ENCODE assay signal across 25 cellular contexts in the genomic region with DNA sequence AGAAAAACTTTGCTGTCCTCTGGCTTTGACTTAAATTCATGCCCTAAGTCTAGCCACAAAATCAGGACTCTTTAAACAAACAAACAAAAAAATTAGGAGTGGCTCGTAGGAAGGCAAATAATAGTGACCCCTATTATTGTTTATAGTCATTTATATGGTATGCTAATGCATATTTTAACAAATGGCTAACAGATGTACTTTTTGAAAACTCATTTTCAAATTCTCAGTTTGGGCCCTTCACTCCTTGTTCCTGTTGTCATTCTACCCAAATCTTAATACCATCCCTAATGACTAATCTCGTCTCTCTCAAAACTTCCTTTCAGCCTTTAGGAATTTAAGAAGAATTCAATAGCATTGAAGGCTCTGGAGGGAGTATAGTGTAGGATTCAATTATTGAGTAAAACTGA. TPM values are rescaled to one million over a fixed set of nuclear protein-coding genes. Genes with fewer than 3 reads are reported as not detected.
DNase-seq lines count a peak whose midpoint lies in the region; TF ChIP-seq lines count a peak whose summit lies in the region.
"Had no signal": no experiment of that assay in that cellular context is flagged by ENCODE, and none has a peak within 500 bp of the region (broad histone marks: within the 10 kb centered on the region; RNA-seq: fewer than 3 reads in every experiment).

No MANE protein-coding gene starts in this region.

- H3K9me3 ChIP-seq in mammary epithelial cell (replicated peaks; ENCODE audit: insufficient read depth, low read length) (no peaks in the 10 kb centered on the region), SK-N-SH (no peaks in the 10 kb centered on the region), sigmoid colon (no peaks in the 10 kb centered on the region)
- H3K9me3 ChIP-seq: esophagus muscularis mucosa, right lobe of liver had no signal

- no peaks in the 10 kb centered on the region for H3K9me2 ChIP-seq in SK-N-SH

- CTCF ChIA-PET in MCF 10A (lab: Yijun Ruan, JAX) (no interaction called here), mammary epithelial cell (lab: Charles Lee; ENCODE audit: low non-redundant PET) (no interaction called here), SK-N-SH (lab: Yijun Ruan, JAX) (no interaction called here)

- H3K27me3 Mint-ChIP-seq in MCF 10A (ENCODE audit: insufficient read depth, unreplicated experiment) = no peaks in the 10 kb centered on the region
- H3K27me3 Mint-ChIP-seq: CD4-positive, CD25-positive, alpha-beta regulatory T cell; central memory CD8-positive, alpha-beta T cell; stimulated activated naive CD8-positive, alpha-beta T cell treated with anti-CD3 and anti-CD28 coated beads, Interleukin-15, Interleukin-2, amounts not matched to agents 100 ng/mL and 50 ng/mL, for 24 hours had no signal

- DNase-seq in MCF 10A (ENCODE audit: unreplicated experiment) (no peak), mammary epithelial cell (no peak), SK-N-SH (no peak), fibroblast of the aortic adventitia (ENCODE audit: low read depth) (peak; percentile 47), DMS 273 (lab: John Stamatoyannopoulos, UW; ENCODE audit: unreplicated experiment) (no peak), cardiac septum (ENCODE audit: low spot score) (no peak), sigmoid colon (no peak), NCI-H2227 (lab: John Stamatoyannopoulos, UW; ENCODE audit: unreplicated experiment) (no peak)
- DNase-seq: activated gamma-delta T cell; amygdala; CD4-positive, CD25-positive, alpha-beta regulatory T cell; hippocampal formation; KG1; NCI-H1092; NCI-H2081 treated with DMSO at 0.1 percent for 48 hours; NCI-H524; nucleus accumbens; right lobe of liver; SIG-M5; stimulated activated CD4-positive, alpha-beta T cell treated with anti-CD3 and anti-CD28 coated beads, Interleukin-2, amount 100 ng/mL, for 24 hours had no signal

- no peaks in the 10 kb centered on the region for H3K36me3 ChIP-seq in mammary epithelial cell (ENCODE audit: insufficient read depth, low read length)
- no peaks in the 10 kb centered on the region for H3K36me3 ChIP-seq in SK-N-SH (replicated peaks in 1 of 2; ENCODE audit: control insufficient read depth in 1 of 2, insufficient read depth in 2 of 2, low read length in 1 of 2)
- H3K36me3 ChIP-seq in sigmoid colon = no peaks in the 10 kb centered on the region
- H3K36me3 ChIP-seq: esophagus muscularis mucosa, right lobe of liver had no signal

- dilution Hi-C loops in mammary epithelial cell (cut with HindIII; ENCODE audit: low sequenced_read_pairs) = no loop called here

- no peak for TF ChIP-seq EP300 in SK-N-SH (IDR thresholded peaks at IDR 0.05; ENCODE audit: borderline replicate concordance in 1 of 2, low read depth in 1 of 2, low read length in 1 of 2)
- TF ChIP-seq EP300 in sigmoid colon (IDR thresholded peaks at IDR 0.05) = no peak

- H3K9ac ChIP-seq in mammary epithelial cell (ENCODE audit: insufficient read depth, low read length) (no peak overlapping the region), SK-N-SH (no peak overlapping the region)

- no peak for TF ChIP-seq CTCF in MCF 10A (IDR thresholded peaks at IDR 0.05; ENCODE audit: unreplicated experiment)
- no peak for TF ChIP-seq CTCF in mammary epithelial cell (conservative IDR thresholded peaks at IDR 0.05 in 1 of 2, IDR thresholded peaks at IDR 0.05 in 1 of 2; ENCODE audit: extremely low read depth in 1 of 2, insufficient read depth in 1 of 2, low read depth in 1 of 2, low read length in 2 of 2)
- no peak for TF ChIP-seq CTCF in SK-N-SH (IDR thresholded peaks at IDR 0.05)
- TF ChIP-seq CTCF in fibroblast of the aortic adventitia (IDR thresholded peaks at IDR 0.05; ENCODE audit: insufficient read depth, low read length) = no peak
- no peak for TF ChIP-seq CTCF in sigmoid colon (IDR thresholded peaks at IDR 0.05)

- H3F3A ChIP-seq in SK-N-SH (replicated peaks; ENCODE audit: insufficient read depth) = no peaks in the 10 kb centered on the region

- no peak for TF ChIP-seq RAD21 in SK-N-SH (IDR thresholded peaks at IDR 0.05; ENCODE audit: low read length)

- H3K27me3 ChIP-seq in mammary epithelial cell (ENCODE audit: insufficient read depth, low read length) = no peaks in the 10 kb centered on the region
- H3K27me3 ChIP-seq in SK-N-SH (ENCODE audit: insufficient read depth) = no peaks in the 10 kb centered on the region
- H3K27me3 ChIP-seq in sigmoid colon = no peaks in the 10 kb centered on the region
- H3K27me3 ChIP-seq: esophagus muscularis mucosa, right lobe of liver had no signal

- H3K4me1 ChIP-seq in mammary epithelial cell (ENCODE audit: insufficient read depth, low read length) (peaks cover under 1% of the 10 kb centered on the region), SK-N-SH (ENCODE audit: control insufficient read depth in 1 of 2, insufficient read depth in 2 of 2, low read depth in 1 of 2, low read length in 1 of 2) (no peaks in the 10 kb centered on the region), sigmoid colon (no peaks in the 10 kb centered on the region)
- H3K4me1 ChIP-seq: esophagus muscularis mucosa, right lobe of liver had no signal

- H3K4me2 ChIP-seq in mammary epithelial cell (ENCODE audit: insufficient read depth, low read depth, low read length) (no peak overlapping the region), SK-N-SH (no peak overlapping the region)

- BruUV-seq in MCF 10A (replicated peaks; lab: Mats Ljungman, UMichigan) (no TSS peak), mammary epithelial cell (replicated peaks; lab: Mats Ljungman, UMichigan) (no TSS peak)

- H2AFZ ChIP-seq in mammary epithelial cell (ENCODE audit: low read depth, low read length) (no peak overlapping the region), SK-N-SH (ENCODE audit: low read depth) (no peak overlapping the region; the same call in 1 of the 2 replicates)

- in situ Hi-C loops in mammary epithelial cell (cut with MboI; ENCODE audit: low sequenced_read_pairs in 2 of 2) = loop anchor here in 1 of 2 donors (25.0 kb wide), 1 partner anchor 211 kb away; no protein-coding TSS in a partner anchor

- H3K4me3 ChIP-seq in mammary epithelial cell (replicated peaks in 1 of 3; ENCODE audit: insufficient read depth in 1 of 3, low read depth in 2 of 3, low read length in 3 of 3) (no peak overlapping the region), SK-N-SH (ENCODE audit: low read depth in 2 of 2, low read length in 1 of 2) (no peak overlapping the region), fibroblast of the aortic adventitia (ENCODE audit: low read depth, low read length) (no peak overlapping the region), sigmoid colon (no peak overlapping the region)
- H3K4me3 ChIP-seq: esophagus muscularis mucosa, right lobe of liver had no signal

- WGBS in mammary epithelial cell (ENCODE audit: low coverage, missing lambda C conversion rate) = 67% methylated on average over 2 of the region's 2 CpGs
- WGBS in SK-N-SH (ENCODE audit: low lambda C conversion rate) = 53% methylated on average over 2 of the region's 2 CpGs
- 90 to 94% methylated on average over 2 of the region's 2 CpGs for WGBS in sigmoid colon, 2 donors

- H3K79me2 ChIP-seq in mammary epithelial cell (ENCODE audit: insufficient read depth, low read length) = no peaks in the 10 kb centered on the region
- no peaks in the 10 kb centered on the region for H3K79me2 ChIP-seq in SK-N-SH (ENCODE audit: insufficient read depth)

- intact Hi-C loops in MCF 10A (cut with micrococcal nuclease) (no loop called here), mammary epithelial cell (cut with micrococcal nuclease) (loop anchor here (10.0 kb wide), 1 partner anchor 504 kb away; no protein-coding TSS in a partner anchor), cardiac septum (cut with DNase I) (no loop called here), sigmoid colon (cut with DNase I) (no loop called here)

- H3K4me3 Mint-ChIP-seq in MCF 10A (ENCODE audit: unreplicated experiment) = no peak overlapping the region
- H3K4me3 Mint-ChIP-seq: CD4-positive, CD25-positive, alpha-beta regulatory T cell; central memory CD8-positive, alpha-beta T cell; stimulated activated naive CD8-positive, alpha-beta T cell treated with anti-CD3 and anti-CD28 coated beads, Interleukin-15, Interleukin-2, amounts not matched to agents 100 ng/mL and 50 ng/mL, for 24 hours; T-helper 1 cell treated with Interleukin-12 subunit alpha and Interleukin-12 subunit beta and Interleukin-4 antibody, amounts not matched to agents 30 μg/mL and 1 μg/mL, for 36 hours had no signal

- peak overlapping the region; percentile 77 for H3K27ac Mint-ChIP-seq in MCF 10A (ENCODE audit: low read depth, unreplicated experiment)
- H3K27ac Mint-ChIP-seq: CD4-positive, CD25-positive, alpha-beta regulatory T cell; stimulated activated naive CD8-positive, alpha-beta T cell treated with anti-CD3 and anti-CD28 coated beads, Interleukin-15, Interleukin-2, amounts not matched to agents 100 ng/mL and 50 ng/mL, for 24 hours; T-helper 1 cell treated with Interleukin-12 subunit alpha and Interleukin-12 subunit beta and Interleukin-4 antibody, amounts not matched to agents 30 μg/mL and 1 μg/mL, for 36 hours had no signal

- no peak overlapping the region for H3K27ac ChIP-seq in mammary epithelial cell (ENCODE audit: insufficient read depth, low read depth, low read length)
- peak overlapping the region in 1 of 2 experiments; percentile 24; a peak in 1 of 4 replicates for H3K27ac ChIP-seq in SK-N-SH (ENCODE audit: low read depth in 2 of 2, low read length in 1 of 2)
- H3K27ac ChIP-seq in sigmoid colon = no peak overlapping the region
- H3K27ac ChIP-seq: esophagus muscularis mucosa, right lobe of liver, VCaP had no signal

- no peaks in the 10 kb centered on the region for H4K20me1 ChIP-seq in mammary epithelial cell (ENCODE audit: insufficient read depth, low read length)
- H4K20me1 ChIP-seq in SK-N-SH (ENCODE audit: insufficient read depth) = no peaks in the 10 kb centered on the region

- peaks cover under 1% of the 10 kb centered on the region for H3K36me3 Mint-ChIP-seq in MCF 10A (ENCODE audit: insufficient read depth, unreplicated experiment)
- H3K36me3 Mint-ChIP-seq: CD4-positive, CD25-positive, alpha-beta regulatory T cell had no signal

- no peaks in the 10 kb centered on the region for H3K9me3 Mint-ChIP-seq in MCF 10A (ENCODE audit: unreplicated experiment)
- H3K9me3 Mint-ChIP-seq: central memory CD8-positive, alpha-beta T cell; stimulated activated naive CD8-positive, alpha-beta T cell treated with anti-CD3 and anti-CD28 coated beads, Interleukin-15, Interleukin-2, amounts not matched to agents 100 ng/mL and 50 ng/mL, for 24 hours; T-helper 1 cell treated with Interleukin-12 subunit alpha and Interleukin-12 subunit beta and Interleukin-4 antibody, amounts not matched to agents 30 μg/mL and 1 μg/mL, for 36 hours had no signal

- TF ChIP-seq POLR2A in sigmoid colon (IDR thresholded peaks at IDR 0.05) = no peak

- peaks cover 19% of the 10 kb centered on the region for H3K4me1 Mint-ChIP-seq in MCF 10A (ENCODE audit: insufficient read depth, unreplicated experiment)

- POLR2A ChIA-PET in MCF 10A (lab: Yijun Ruan, JAX) = no interaction called here
- POLR2A ChIA-PET in SK-N-SH (lab: Yijun Ruan, JAX) = no interaction called here

RNA-seq across cellular contexts. Expression of a gene that starts 42.2 kb away (rescaled TPM):
- total RNA-seq in MCF 10A (2022) = 221 and 281 TPM in 2 replicates
- total RNA-seq in mammary epithelial cell = 10 to 100 TPM; 63.8 to 97.7 TPM
- 26.1 TPM for polyA plus RNA-seq in mammary epithelial cell
- 65.9 TPM for polyA minus RNA-seq in mammary epithelial cell
- 2.9 and 4.3 TPM in 2 replicates for polyA plus RNA-seq in SK-N-SH (2012; rRNA removed)
- 4.8 and 6.1 TPM in 2 replicates for polyA plus RNA-seq in SK-N-SH (2012; cell fraction: cytosol; rRNA removed)
- polyA plus RNA-seq in SK-N-SH (2012; cell fraction: nucleus; rRNA removed) = 10.1 and 10.3 TPM in 2 replicates
- 56.8 and 158 TPM in 2 replicates for total RNA-seq in fibroblast of the aortic adventitia (ENCODE audit: low replicate concordance)
- total RNA-seq in cardiac septum = 25.4 TPM
- total RNA-seq in sigmoid colon = 10 to 100 TPM; 27.6 to 39.1 (median 34.4) TPM
- 10 to 100 TPM in 1 of 3 donors, 1 to 10 TPM in 2; 4.8 to 21.4 (median 5.5) TPM for polyA plus RNA-seq in sigmoid colon
